Comparison of ENCODE assay signal across 17 cellular contexts in the genomic region with DNA sequence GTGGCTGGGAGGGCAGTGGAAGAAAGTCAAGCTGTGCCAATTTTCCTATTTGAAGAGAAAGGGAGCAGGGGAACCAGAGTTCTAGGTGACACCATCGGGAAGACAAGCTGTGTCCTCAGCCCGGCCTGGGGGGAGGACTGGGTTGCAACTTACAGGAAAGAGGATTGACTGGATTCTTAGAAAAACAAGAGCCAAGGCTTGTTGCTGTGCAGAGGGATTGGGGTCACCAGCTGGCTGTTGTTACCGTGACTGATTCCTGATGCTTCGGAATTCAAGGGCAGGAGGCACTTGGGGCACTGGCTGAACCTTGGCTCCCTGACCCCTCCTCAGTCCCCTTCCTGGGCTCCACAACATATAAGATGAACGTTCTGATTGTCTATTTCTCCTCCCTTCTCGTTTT. TPM values are rescaled to one million over a fixed set of nuclear protein-coding genes. Genes with fewer than 3 reads are reported as not detected.
DNase-seq lines count a peak whose midpoint lies in the region; ATAC-seq lines count a peak whose summit lies in the region.
"Had no signal": no experiment of that assay in that cellular context is flagged by ENCODE, and none has a peak within 500 bp of the region (broad histone marks: within the 10 kb centered on the region; RNA-seq: fewer than 3 reads in every experiment).

No MANE protein-coding gene starts in this region.

- no peak overlapping the region for H3K27ac Mint-ChIP-seq in activated CD8-positive, alpha-beta T cell treated with anti-CD3 and anti-CD28 coated beads, Interleukin-2, amount 10 ng/mL, durations not matched to agents 7 days and 5 days

- no peak overlapping the region for H3K9ac ChIP-seq in neuronal stem cell (ENCODE audit: low read depth, low read length, poor library complexity)
- H3K9ac ChIP-seq: GM23248 had no signal

- H3K27me3 ChIP-seq in SJCRH30 (no peaks in the 10 kb centered on the region), neuronal stem cell (ENCODE audit: control insufficient read depth in 3 of 3, insufficient read depth in 3 of 3, low read depth in 1 of 3, low read length in 3 of 3) (peaks cover 0 to 6% (median 0%) of the 10 kb centered on the region in 3 experiments), HAP-1 (ENCODE audit: low read depth) (no peaks in the 10 kb centered on the region)

- POLR2A ChIA-PET in activated CD8-positive, alpha-beta T cell treated with anti-CD3 and anti-CD28 coated beads, Interleukin-2, amount 10 ng/mL, durations not matched to agents 7 days and 5 days (lab: Charles Lee), result no interaction called here

- no peak overlapping the region for H3K18ac ChIP-seq in neuronal stem cell (ENCODE audit: low read length)

- H3K9me3 ChIP-seq in SJCRH30 (replicated peaks) (no peaks in the 10 kb centered on the region), neuronal stem cell (replicated peaks in 1 of 2; ENCODE audit: control insufficient read depth in 2 of 2, insufficient read depth in 1 of 2, low read depth in 1 of 2, low read length in 2 of 2) (no peaks in the 10 kb centered on the region), HAP-1 (no peaks in the 10 kb centered on the region)

- peaks cover 17% of the 10 kb centered on the region; the same call in 1 of the 2 replicates for H3K4me1 ChIP-seq in SJCRH30
- no peaks in the 10 kb centered on the region for H3K4me1 ChIP-seq in neuronal stem cell (ENCODE audit: control insufficient read depth in 2 of 2, insufficient read depth in 1 of 2, low read depth in 1 of 2, low read length in 2 of 2)
- H3K4me1 ChIP-seq in HAP-1, result no peaks in the 10 kb centered on the region

- no peaks in the 10 kb centered on the region for H3K79me1 ChIP-seq in neuronal stem cell (ENCODE audit: low read depth, low read length)

- no peak overlapping the region for H3K4me3 ChIP-seq in SJCRH30
- no peak overlapping the region for H3K4me3 ChIP-seq in neuronal stem cell (ENCODE audit: low read length in 2 of 2)
- H3K4me3 ChIP-seq in HAP-1, result no peak overlapping the region
- H3K4me3 ChIP-seq: GM12878, GM23248 had no signal

- no peak overlapping the region for H3K4me3 Mint-ChIP-seq in activated CD8-positive, alpha-beta T cell treated with anti-CD3 and anti-CD28 coated beads, Interleukin-2, amount 10 ng/mL, durations not matched to agents 7 days and 5 days
- H3K4me3 Mint-ChIP-seq: CD4-positive, alpha-beta memory T cell had no signal

- H3K27ac ChIP-seq in SJCRH30 (peak overlapping the region; percentile 44), neuronal stem cell (replicated peaks; ENCODE audit: low read length) (no peak overlapping the region)
- H3K27ac ChIP-seq: GM23248 had no signal

- no peak overlapping the region for H2BK5ac ChIP-seq in neuronal stem cell (ENCODE audit: low read length)

- no peaks in the 10 kb centered on the region for H3K36me3 Mint-ChIP-seq in activated CD8-positive, alpha-beta T cell treated with anti-CD3 and anti-CD28 coated beads, Interleukin-2, amount 10 ng/mL, durations not matched to agents 7 days and 5 days (ENCODE audit: low read depth)
- H3K36me3 Mint-ChIP-seq: CD4-positive, alpha-beta memory T cell had no signal

- no peak overlapping the region for H3K23ac ChIP-seq in neuronal stem cell (ENCODE audit: low read depth, low read length, poor library complexity)

- no peaks in the 10 kb centered on the region for H3K4me1 Mint-ChIP-seq in activated CD8-positive, alpha-beta T cell treated with anti-CD3 and anti-CD28 coated beads, Interleukin-2, amount 10 ng/mL, durations not matched to agents 7 days and 5 days (ENCODE audit: low read depth)

- CTCF ChIA-PET in activated CD8-positive, alpha-beta T cell treated with anti-CD3 and anti-CD28 coated beads, Interleukin-2, amount 10 ng/mL, durations not matched to agents 7 days and 5 days (lab: Charles Lee), result interaction anchor here (0.8 to 1.3 kb wide), 2 partner anchors 241 to 242 kb away, joined by 3 to 4 read pairs; no protein-coding TSS in a partner anchor

- H2AK5ac ChIP-seq in neuronal stem cell (ENCODE audit: low read depth, low read length), result no peak overlapping the region

- no peaks in the 10 kb centered on the region for H3K27me3 Mint-ChIP-seq in activated CD8-positive, alpha-beta T cell treated with anti-CD3 and anti-CD28 coated beads, Interleukin-2, amount 10 ng/mL, durations not matched to agents 7 days and 5 days (ENCODE audit: low read depth)

- no peaks in the 10 kb centered on the region for H3K9me3 Mint-ChIP-seq in activated CD8-positive, alpha-beta T cell treated with anti-CD3 and anti-CD28 coated beads, Interleukin-2, amount 10 ng/mL, durations not matched to agents 7 days and 5 days (ENCODE audit: insufficient read depth)
- H3K9me3 Mint-ChIP-seq: CD4-positive, alpha-beta memory T cell had no signal

- ATAC-seq in activated CD8-positive, alpha-beta T cell treated with anti-CD3 and anti-CD28 coated beads, Interleukin-2, amount 10 ng/mL, durations not matched to agents 7 days and 5 days, result no peak
- ATAC-seq: GM12878, HCT116 had no signal

- no peak overlapping the region for H4K8ac ChIP-seq in neuronal stem cell (ENCODE audit: low read depth, low read length)

- no peak overlapping the region for H4K91ac ChIP-seq in neuronal stem cell (ENCODE audit: low read depth, low read length, poor library complexity)

- WGBS in neuronal stem cell (ENCODE audit: extremely low coverage in 2 of 2, insufficient read length in 2 of 2, insufficient replicate concordance in 1 of 2), 2 donors, result no CpG with 5 or more reads among the region's 6 CpGs

- H3K4ac ChIP-seq in neuronal stem cell (ENCODE audit: low read length), result no peak overlapping the region

- no peak overlapping the region for H2BK12ac ChIP-seq in neuronal stem cell (ENCODE audit: low read length)

- peak overlapping the region; percentile 11 for H2AFZ ChIP-seq in neuronal stem cell (ENCODE audit: low read length)
- H2AFZ ChIP-seq: GM23248 had no signal

- H3K36me3 ChIP-seq in SJCRH30, result no peaks in the 10 kb centered on the region
- no peaks in the 10 kb centered on the region for H3K36me3 ChIP-seq in neuronal stem cell (replicated peaks in 1 of 2; ENCODE audit: control insufficient read depth in 2 of 2, insufficient read depth in 2 of 2, low read length in 2 of 2)
- no peaks in the 10 kb centered on the region for H3K36me3 ChIP-seq in HAP-1 (replicated peaks)

- no peak overlapping the region for H3K14ac ChIP-seq in neuronal stem cell (ENCODE audit: low read length)

- in situ Hi-C loops in HAP-1 (cut with MboI; ENCODE audit: low sequenced_read_pairs), result loop anchor here (10.0 kb wide), 2 partner anchors 383 to 853 kb away; no protein-coding TSS in a partner anchor

- peak; percentile 67 to 82 for DNase-seq in SJCRH30
- peak; percentile 47 for DNase-seq in islet precursor cell
- no peak for DNase-seq in neuronal stem cell (ENCODE audit: low spot score)
- DNase-seq in activated CD8-positive, alpha-beta T cell treated with anti-CD3 and anti-CD28 coated beads, Interleukin-2, amount 10 ng/mL, durations not matched to agents 7 days and 5 days, result no peak
- DNase-seq in central memory CD4-positive, alpha-beta T cell, result no peak
- no peak for DNase-seq in HAP-1 (ENCODE audit: low spot score in 2 of 2)
- DNase-seq: C1 segment of cervical spinal cord; CD4-positive, alpha-beta memory T cell; COR-L47; DMS 273 treated with DMSO at 0.1 percent for 48 hours; DMS79; EL; GDM1; GM23248; H7 had no signal

- no peak overlapping the region for H3K4me2 ChIP-seq in neuronal stem cell (ENCODE audit: insufficient read depth, low read length, poor library complexity, severe bottlenecking)

- no peak overlapping the region for H2BK15ac ChIP-seq in neuronal stem cell (ENCODE audit: low read length)

- no peak overlapping the region for H2BK120ac ChIP-seq in neuronal stem cell (ENCODE audit: low read depth, low read length)

RNA-seq across cellular contexts. Expression of gene MMP2, which starts 16.8 kb away (rescaled TPM):
- total RNA-seq in SJCRH30 (2014; rRNA removed; shearing (Covaris generic)), result 142 and 145 TPM in 2 replicates
- polyA plus RNA-seq in neuronal stem cell (2013, experiment 1 of 2), result 26.6 TPM
- 25.9 TPM for polyA plus RNA-seq in neuronal stem cell (2013, experiment 2 of 2)
- total RNA-seq in activated CD8-positive, alpha-beta T cell treated with anti-CD3 and anti-CD28 coated beads, Interleukin-2, amount 10 ng/mL, durations not matched to agents 7 days and 5 days, result not detected
- polyA plus RNA-seq: CD4-positive, alpha-beta memory T cell had no signal

RNA-seq across cellular contexts. Expression of gene LPCAT2, which starts 46.6 kb away (rescaled TPM):
- 16.1 and 16.8 TPM in 2 replicates for total RNA-seq in SJCRH30 (2014; rRNA removed; shearing (Covaris generic))
- polyA plus RNA-seq in neuronal stem cell (2013, experiment 1 of 2), result 5.8 TPM
- 5.2 TPM for polyA plus RNA-seq in neuronal stem cell (2013, experiment 2 of 2)
- under 1 TPM in 1 of 2 experiments, not detected in 1; 0.37 TPM for total RNA-seq in activated CD8-positive, alpha-beta T cell treated with anti-CD3 and anti-CD28 coated beads, Interleukin-2, amount 10 ng/mL, durations not matched to agents 7 days and 5 days
- total RNA-seq: GM12878 had no signal
- polyA plus RNA-seq: CD4-positive, alpha-beta memory T cell had no signal

Comparison
In these comparisons a context has a peak if more than half of its experiments do, and no peak if none do; other contexts are left out.
1. DNase-seq: peak in SJCRH30 (2 of 2) and islet precursor cell (single experiment); none in neuronal stem cell (single experiment), activated CD8-positive, alpha-beta T cell treated with anti-CD3 and anti-CD28 coated beads, Interleukin-2, amount 10 ng/mL, durations not matched to agents 7 days and 5 days (single experiment), central memory CD4-positive, alpha-beta T cell (single experiment) and HAP-1 (0 of 2).
2. RNA of gene MMP2, which starts 16.8 kb away (total RNA-seq): 142 to 145 TPM in SJCRH30; not detected in activated CD8-positive, alpha-beta T cell treated with anti-CD3 and anti-CD28 coated beads, Interleukin-2, amount 10 ng/mL, durations not matched to agents 7 days and 5 days; every median in the first group is over 100 times any median in the second.
3. RNA of gene LPCAT2, which starts 46.6 kb away (total RNA-seq): 16.1 to 16.8 TPM in SJCRH30; 0.37 TPM in activated CD8-positive, alpha-beta T cell treated with anti-CD3 and anti-CD28 coated beads, Interleukin-2, amount 10 ng/mL, durations not matched to agents 7 days and 5 days; every median in the first group is over 10 times any median in the second.